Comparison of ENCODE assay signal across 24 cellular contexts in the genomic region with DNA sequence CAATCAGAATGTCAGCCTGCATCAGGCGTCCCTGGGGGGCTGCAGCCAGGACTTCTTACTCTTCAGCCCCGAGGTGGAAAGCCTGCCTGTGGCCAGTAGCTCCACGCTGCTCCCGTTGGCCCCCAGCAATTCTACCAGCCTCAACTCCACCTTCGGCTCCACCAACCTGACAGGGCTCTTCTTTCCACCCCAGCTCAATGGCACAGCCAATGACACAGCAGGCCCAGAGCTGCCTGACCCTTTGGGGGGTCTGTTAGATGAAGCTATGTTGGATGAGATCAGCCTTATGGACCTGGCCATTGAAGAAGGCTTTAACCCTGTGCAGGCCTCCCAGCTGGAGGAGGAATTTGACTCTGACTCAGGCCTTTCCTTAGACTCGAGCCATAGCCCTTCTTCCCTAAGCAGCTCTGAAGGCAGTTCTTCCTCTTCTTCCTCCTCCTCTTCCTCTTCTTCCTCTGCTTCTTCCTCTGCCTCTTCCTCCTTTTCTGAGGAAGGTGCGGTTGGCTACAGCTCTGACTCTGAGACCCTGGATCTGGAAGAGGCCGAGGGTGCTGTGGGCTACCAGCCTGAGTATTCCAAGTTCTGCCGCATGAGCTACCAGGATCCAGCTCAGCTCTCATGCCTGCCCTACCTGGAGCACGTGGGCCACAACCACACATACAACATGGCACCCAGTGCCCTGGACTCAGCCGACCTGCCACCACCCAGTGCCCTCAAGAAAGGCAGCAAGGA. TPM values are rescaled to one million over a fixed set of nuclear protein-coding genes. Genes with fewer than 3 reads are reported as not detected.
DNase-seq lines count a peak whose midpoint lies in the region; ATAC-seq and TF ChIP-seq lines count a peak whose summit lies in the region.
"Had no signal": no experiment of that assay in that cellular context is flagged by ENCODE, and none has a peak within 500 bp of the region (broad histone marks: within the 10 kb centered on the region; RNA-seq: fewer than 3 reads in every experiment).

No MANE protein-coding gene starts in this region.

- H3K27ac Mint-ChIP-seq in activated CD4-positive, alpha-beta T cell treated with anti-CD3 and anti-CD28 coated beads, Interleukin-2, amount 10 ng/mL, durations not matched to agents 24 days and 14 days: peak overlapping the region; percentile 74
- peak overlapping the region; percentile 64 for H3K27ac Mint-ChIP-seq in activated naive CD8-positive, alpha-beta T cell treated with anti-CD3 and anti-CD28 coated beads, Interleukin-2, amount 50 U/mL, for 24 hours
- peak overlapping the region; percentile 80 for H3K27ac Mint-ChIP-seq in osteocyte (ENCODE audit: unreplicated experiment)

- peaks cover 46 to 90% of the 10 kb centered on the region in 2 experiments for H3K36me3 ChIP-seq in HEK293 (ENCODE audit: control insufficient read depth in 2 of 2, insufficient read depth in 1 of 2, low read length in 2 of 2)

- H3K4me3 ChIP-seq in HEK293 (ENCODE audit: low read depth, low read length): no peak overlapping the region
- H3K4me3 ChIP-seq: adrenal gland; BLaER1 treated with 17β-estradiol and CSF1 and Interleukin-3, amounts not matched to agents 10 nM and 100 nM; GM12878; pancreas; skin epidermis; thyroid gland had no signal

- CTCF ChIA-PET in HEK293 (lab: Yijun Ruan, JAX): interaction anchor here (0.5 to 4.1 kb wide), 11 partner anchors 10 to 140 kb away, joined by 3 to 29 read pairs (median 5); no protein-coding TSS in a partner anchor

- intact Hi-C loops in activated CD4-positive, alpha-beta T cell treated with anti-CD3 and anti-CD28 coated beads, Interleukin-2, amount 10 ng/mL, durations not matched to agents 24 days and 14 days (cut with micrococcal nuclease): no loop called here

- no peak overlapping the region for H3K27ac ChIP-seq in HEK293 (ENCODE audit: extremely low read depth, low read depth, low read length)
- no peak overlapping the region for H3K27ac ChIP-seq in foreskin keratinocyte
- H3K27ac ChIP-seq: pancreas, thyroid gland had no signal

- no peak for TF ChIP-seq CTCF in HEK293 (tag by site-specific recombination; IDR thresholded peaks at IDR 0.05)
- no peak for TF ChIP-seq CTCF in osteocyte (IDR thresholded peaks at IDR 0.05)
- TF ChIP-seq CTCF in foreskin keratinocyte (conservative IDR thresholded peaks at IDR 0.05): no peak

- peaks cover 72% of the 10 kb centered on the region for H3K36me3 Mint-ChIP-seq in activated CD4-positive, alpha-beta T cell treated with anti-CD3 and anti-CD28 coated beads, Interleukin-2, amount 10 ng/mL, durations not matched to agents 24 days and 14 days (ENCODE audit: low read depth)
- H3K36me3 Mint-ChIP-seq in activated naive CD8-positive, alpha-beta T cell treated with anti-CD3 and anti-CD28 coated beads, Interleukin-2, amount 50 U/mL, for 24 hours (ENCODE audit: low read depth): peaks cover 60% of the 10 kb centered on the region
- peaks cover 52% of the 10 kb centered on the region for H3K36me3 Mint-ChIP-seq in osteocyte (ENCODE audit: unreplicated experiment)

- H3K4me1 Mint-ChIP-seq in activated CD4-positive, alpha-beta T cell treated with anti-CD3 and anti-CD28 coated beads, Interleukin-2, amount 10 ng/mL, durations not matched to agents 24 days and 14 days: peaks cover 26% of the 10 kb centered on the region
- H3K4me1 Mint-ChIP-seq in activated naive CD8-positive, alpha-beta T cell treated with anti-CD3 and anti-CD28 coated beads, Interleukin-2, amount 50 U/mL, for 24 hours: peaks cover 26% of the 10 kb centered on the region
- H3K4me1 Mint-ChIP-seq in osteocyte (ENCODE audit: unreplicated experiment): peaks cover 38% of the 10 kb centered on the region

- no peak overlapping the region for H3K4me3 Mint-ChIP-seq in activated CD4-positive, alpha-beta T cell treated with anti-CD3 and anti-CD28 coated beads, Interleukin-2, amount 10 ng/mL, durations not matched to agents 24 days and 14 days
- H3K4me3 Mint-ChIP-seq in activated naive CD8-positive, alpha-beta T cell treated with anti-CD3 and anti-CD28 coated beads, Interleukin-2, amount 50 U/mL, for 24 hours: no peak overlapping the region
- no peak overlapping the region for H3K4me3 Mint-ChIP-seq in osteocyte (ENCODE audit: unreplicated experiment)

- ATAC-seq in activated naive CD8-positive, alpha-beta T cell treated with anti-CD3 and anti-CD28 coated beads, Interleukin-2, amount 50 U/mL, for 24 hours: no peak
- ATAC-seq in foreskin keratinocyte (no peak), esophagus mucosa (no peak)
- ATAC-seq: GM12878, pancreas had no signal

- H3K4me1 ChIP-seq in HEK293 (ENCODE audit: control insufficient read depth, insufficient read depth, low read length) (peaks cover 9% of the 10 kb centered on the region), foreskin keratinocyte (peaks cover 17% of the 10 kb centered on the region)

- H3K9me3 Mint-ChIP-seq in activated CD4-positive, alpha-beta T cell treated with anti-CD3 and anti-CD28 coated beads, Interleukin-2, amount 10 ng/mL, durations not matched to agents 24 days and 14 days: no peaks in the 10 kb centered on the region
- H3K9me3 Mint-ChIP-seq in activated naive CD8-positive, alpha-beta T cell treated with anti-CD3 and anti-CD28 coated beads, Interleukin-2, amount 50 U/mL, for 24 hours: no peaks in the 10 kb centered on the region
- H3K9me3 Mint-ChIP-seq in osteocyte (ENCODE audit: unreplicated experiment): no peaks in the 10 kb centered on the region

- POLR2A ChIA-PET in HEK293 (lab: Yijun Ruan, JAX): interaction anchor here (5.4 kb wide), 1 partner anchor 10 kb away, joined by 51 read pairs; the partner anchor contains the start of gene NFE2L1

- no peaks in the 10 kb centered on the region for H3K27me3 ChIP-seq in foreskin keratinocyte
- H3K27me3 ChIP-seq: adrenal gland; BLaER1 treated with 17β-estradiol and CSF1 and Interleukin-3, amounts not matched to agents 10 nM and 100 nM; pancreas; thyroid gland had no signal

- H3K27me3 Mint-ChIP-seq in activated CD4-positive, alpha-beta T cell treated with anti-CD3 and anti-CD28 coated beads, Interleukin-2, amount 10 ng/mL, durations not matched to agents 24 days and 14 days: no peaks in the 10 kb centered on the region
- H3K27me3 Mint-ChIP-seq in activated naive CD8-positive, alpha-beta T cell treated with anti-CD3 and anti-CD28 coated beads, Interleukin-2, amount 50 U/mL, for 24 hours: no peaks in the 10 kb centered on the region
- H3K27me3 Mint-ChIP-seq in osteocyte (ENCODE audit: unreplicated experiment): no peaks in the 10 kb centered on the region

- no peaks in the 10 kb centered on the region for H3K9me3 ChIP-seq in HEK293 (ENCODE audit: control insufficient read depth, insufficient read depth, low read depth, low read length)
- H3K9me3 ChIP-seq: adrenal gland; BLaER1 treated with 17β-estradiol and CSF1 and Interleukin-3, amounts not matched to agents 10 nM and 100 nM; pancreas; thyroid gland had no signal

- no peak for DNase-seq in activated CD4-positive, alpha-beta T cell treated with anti-CD3 and anti-CD28 coated beads, Interleukin-2, amount 10 ng/mL, durations not matched to agents 24 days and 14 days
- no peak for DNase-seq in activated CD4-positive, alpha-beta T cell treated with anti-CD3 and anti-CD28 coated beads, Interleukin-2, amount 50 U/mL, for 4 hours
- DNase-seq in activated naive CD8-positive, alpha-beta T cell treated with anti-CD3 and anti-CD28 coated beads, Interleukin-2, amount 50 U/mL, for 24 hours: no peak
- no peak for DNase-seq in osteocyte (ENCODE audit: extremely low spot score, unreplicated experiment)
- no peak for DNase-seq in foreskin keratinocyte
- DNase-seq in putamen (ENCODE audit: low spot score): no peak
- DNase-seq: 8988T; DMS 273 treated with DMSO at 0.1 percent for 48 hours; GDM1; Kasumi-1; NCI-H2171; NCI-H748 treated with DMSO at 0.1 percent for 48 hours; OCI-M1; pancreas; SIG-M5; stimulated activated CD8-positive, alpha-beta memory T cell treated with anti-CD3 and anti-CD28 coated beads, Interleukin-4, amount 100 ng/mL, for 48 hours; T-helper 2 cell; thyroid gland had no signal

TF ChIP-seq in HEK293, 187 proteins besides CTCF, POLR2A, EP300 and RAD21 (continues in another document):
- TF ChIP-seq, protein P1, sequence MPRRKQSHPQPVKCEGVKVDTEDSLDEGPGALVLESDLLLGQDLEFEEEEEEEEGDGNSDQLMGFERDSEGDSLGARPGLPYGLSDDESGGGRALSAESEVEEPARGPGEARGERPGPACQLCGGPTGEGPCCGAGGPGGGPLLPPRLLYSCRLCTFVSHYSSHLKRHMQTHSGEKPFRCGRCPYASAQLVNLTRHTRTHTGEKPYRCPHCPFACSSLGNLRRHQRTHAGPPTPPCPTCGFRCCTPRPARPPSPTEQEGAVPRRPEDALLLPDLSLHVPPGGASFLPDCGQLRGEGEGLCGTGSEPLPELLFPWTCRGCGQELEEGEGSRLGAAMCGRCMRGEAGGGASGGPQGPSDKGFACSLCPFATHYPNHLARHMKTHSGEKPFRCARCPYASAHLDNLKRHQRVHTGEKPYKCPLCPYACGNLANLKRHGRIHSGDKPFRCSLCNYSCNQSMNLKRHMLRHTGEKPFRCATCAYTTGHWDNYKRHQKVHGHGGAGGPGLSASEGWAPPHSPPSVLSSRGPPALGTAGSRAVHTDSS (tag by site-specific recombination; IDR thresholded peaks at IDR 0.05): peak; percentile 97
- TF ChIP-seq RBAK (tag by site-specific recombination; IDR thresholded peaks at IDR 0.05): no peak
- peak; percentile 61 for TF ChIP-seq GLIS1 (tag by site-specific recombination; IDR thresholded peaks at IDR 0.05)
- TF ChIP-seq ZNF274 (IDR thresholded peaks at IDR 0.05; ENCODE audit: low read length): no peak
- no peak for TF ChIP-seq ZNF274 (tag by site-specific recombination; IDR thresholded peaks at IDR 0.05; ENCODE audit: borderline replicate concordance)

RNA-seq across cellular contexts. Expression of gene NFE2L1, which starts 10.4 kb away (rescaled TPM):
- total RNA-seq in activated CD4-positive, alpha-beta T cell treated with anti-CD3 and anti-CD28 coated beads, Interleukin-2, amount 10 ng/mL, durations not matched to agents 24 days and 14 days: 85.2 and 93.1 TPM in 2 replicates
- 250 and 278 TPM in 2 replicates for total RNA-seq in osteocyte
- 106 and 116 TPM in 2 replicates for total RNA-seq in foreskin keratinocyte
- polyA plus RNA-seq in foreskin keratinocyte: 58.7 and 62.8 TPM in 2 replicates
- 90.4 TPM for total RNA-seq in esophagus mucosa

RNA-seq across cellular contexts. Expression of gene COPZ2, which starts 21.0 kb away (rescaled TPM):
- 4.4 and 4.5 TPM in 2 replicates for total RNA-seq in activated CD4-positive, alpha-beta T cell treated with anti-CD3 and anti-CD28 coated beads, Interleukin-2, amount 10 ng/mL, durations not matched to agents 24 days and 14 days
- total RNA-seq in osteocyte (49.4 and 53.4 TPM in 2 replicates), foreskin keratinocyte (16.8 and 18.0 TPM in 2 replicates), esophagus mucosa (17.3 TPM)
- polyA plus RNA-seq in foreskin keratinocyte: 18.3 and 23.3 TPM in 2 replicates

RNA-seq across cellular contexts. Expression of gene CBX1, which starts 42.7 kb away (rescaled TPM):
- total RNA-seq in activated CD4-positive, alpha-beta T cell treated with anti-CD3 and anti-CD28 coated beads, Interleukin-2, amount 10 ng/mL, durations not matched to agents 24 days and 14 days: 61.3 and 64.6 TPM in 2 replicates
- total RNA-seq in osteocyte (74.4 and 76.5 TPM in 2 replicates), foreskin keratinocyte (80.2 and 99.4 TPM in 2 replicates), esophagus mucosa (29.2 TPM)
- 64.8 and 85.1 TPM in 2 replicates for polyA plus RNA-seq in foreskin keratinocyte

RNA-seq across cellular contexts. Expression of gene SNX11, which starts 49.0 kb away (rescaled TPM):
- total RNA-seq in activated CD4-positive, alpha-beta T cell treated with anti-CD3 and anti-CD28 coated beads, Interleukin-2, amount 10 ng/mL, durations not matched to agents 24 days and 14 days: 33.3 and 34.9 TPM in 2 replicates
- 16.2 and 18.3 TPM in 2 replicates for total RNA-seq in osteocyte
- 13.8 and 15.4 TPM in 2 replicates for total RNA-seq in foreskin keratinocyte
- polyA plus RNA-seq in foreskin keratinocyte: 13.9 and 14.7 TPM in 2 replicates
- 17.4 TPM for total RNA-seq in esophagus mucosa
